Comparison of ENCODE assay signal across 8 cellular contexts in the genomic region with DNA sequence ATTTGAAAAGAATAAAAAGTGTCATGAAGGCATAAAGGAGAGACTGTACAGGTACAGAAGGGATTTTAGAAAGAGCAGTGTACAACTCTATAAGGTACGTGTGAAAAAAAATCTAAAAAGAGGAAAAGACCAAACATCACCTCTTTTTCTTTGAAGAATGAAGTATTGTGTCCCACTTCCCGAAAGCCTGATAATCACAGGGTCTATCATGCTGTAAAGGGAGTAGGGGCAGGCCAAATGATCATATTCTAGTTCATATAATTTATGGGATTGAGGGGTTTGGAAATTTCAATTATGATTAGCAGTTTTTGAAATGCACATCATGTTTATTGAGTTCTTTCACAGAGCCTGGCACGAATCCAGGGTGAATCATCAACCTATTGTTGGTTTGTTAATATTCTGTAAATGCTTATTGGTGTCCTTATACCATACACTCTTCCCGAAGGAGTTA. TPM values are rescaled to one million over a fixed set of nuclear protein-coding genes. Genes with fewer than 3 reads are reported as not detected.
DNase-seq lines count a peak whose midpoint lies in the region; ATAC-seq and TF ChIP-seq lines count a peak whose summit lies in the region.

No MANE protein-coding gene starts in this region.

- peak overlapping the region; percentile 63 for H3K9ac ChIP-seq in mucosa of stomach (ENCODE audit: low read length)

- TF ChIP-seq CTCF in vagina (IDR thresholded peaks at IDR 0.05) = no peak

- TF ChIP-seq POLR2A in vagina (IDR thresholded peaks at IDR 0.05) = no peak

- H3K4me3 ChIP-seq in H7 (ENCODE audit: insufficient read depth, low read depth, low read length) (peak overlapping the region; percentile 80), mucosa of stomach (ENCODE audit: low read length) (no peak overlapping the region), vagina (peak overlapping the region; percentile 69 to 89)

- intact Hi-C loops in vagina (cut with DNase I) = no loop called here

- peak overlapping the region; percentile 99 for H3K27ac ChIP-seq in vagina

- DNase-seq in Ammon's horn (ENCODE audit: low spot score) (peak; percentile 56), H7 (no peak), RPMI8226 (peak; percentile 57), dermis microvascular lymphatic vessel endothelial cell (ENCODE audit: low read depth in 2 of 2) (peak; percentile 86 to 96), vagina (ENCODE audit: extremely low spot score in 2 of 2) (no peak), NOMO-1 (lab: John Stamatoyannopoulos, UW; ENCODE audit: unreplicated experiment in 2 of 2) (no peak)

- no peaks in the 10 kb centered on the region for H3K9me3 ChIP-seq in mucosa of stomach (ENCODE audit: control insufficient read depth, low read length)
- H3K9me3 ChIP-seq in vagina = no peaks in the 10 kb centered on the region

- H3K36me3 ChIP-seq in H7 (replicated peaks; ENCODE audit: control insufficient read depth, insufficient read depth, low read length) = no peaks in the 10 kb centered on the region
- H3K36me3 ChIP-seq in mucosa of stomach (ENCODE audit: control insufficient read depth, insufficient read depth, low read length) = no peaks in the 10 kb centered on the region
- H3K36me3 ChIP-seq in vagina = no peaks in the 10 kb centered on the region

- ATAC-seq in GM19455 (IDR thresholded peaks at IDR 0.05; ENCODE audit: unreplicated experiment) = no peak

- H3K27me3 ChIP-seq in H7 (ENCODE audit: control insufficient read depth, insufficient read depth, low read length) = no peaks in the 10 kb centered on the region
- H3K27me3 ChIP-seq in mucosa of stomach (ENCODE audit: control insufficient read depth, insufficient read depth, low read length) = no peaks in the 10 kb centered on the region
- H3K27me3 ChIP-seq in vagina = no peaks in the 10 kb centered on the region

- H3K4me1 ChIP-seq in mucosa of stomach (ENCODE audit: control insufficient read depth, insufficient read depth, low read length) (peaks cover 33% of the 10 kb centered on the region), vagina (peaks cover 47% of the 10 kb centered on the region)

RNA-seq across cellular contexts. Expression of a gene that starts 0.9 kb away (rescaled TPM):
- total RNA-seq in H7 (2014; rRNA removed; shearing (Covaris generic)) = 75.8 and 98.8 TPM in 2 replicates
- total RNA-seq in dermis microvascular lymphatic vessel endothelial cell (46.5 and 69.8 TPM in 2 replicates), vagina (80.3 TPM)

Comparison
In these comparisons a context has a peak if more than half of its experiments do, and no peak if none do; other contexts are left out.
1. DNase-seq: peak in Ammon's horn (single experiment), RPMI8226 (single experiment) and dermis microvascular lymphatic vessel endothelial cell (2 of 2); none in H7 (single experiment), vagina (0 of 2) and NOMO-1 (0 of 2).